23 cellular contexts compared by ENCODE assay signal in the genomic region with DNA sequence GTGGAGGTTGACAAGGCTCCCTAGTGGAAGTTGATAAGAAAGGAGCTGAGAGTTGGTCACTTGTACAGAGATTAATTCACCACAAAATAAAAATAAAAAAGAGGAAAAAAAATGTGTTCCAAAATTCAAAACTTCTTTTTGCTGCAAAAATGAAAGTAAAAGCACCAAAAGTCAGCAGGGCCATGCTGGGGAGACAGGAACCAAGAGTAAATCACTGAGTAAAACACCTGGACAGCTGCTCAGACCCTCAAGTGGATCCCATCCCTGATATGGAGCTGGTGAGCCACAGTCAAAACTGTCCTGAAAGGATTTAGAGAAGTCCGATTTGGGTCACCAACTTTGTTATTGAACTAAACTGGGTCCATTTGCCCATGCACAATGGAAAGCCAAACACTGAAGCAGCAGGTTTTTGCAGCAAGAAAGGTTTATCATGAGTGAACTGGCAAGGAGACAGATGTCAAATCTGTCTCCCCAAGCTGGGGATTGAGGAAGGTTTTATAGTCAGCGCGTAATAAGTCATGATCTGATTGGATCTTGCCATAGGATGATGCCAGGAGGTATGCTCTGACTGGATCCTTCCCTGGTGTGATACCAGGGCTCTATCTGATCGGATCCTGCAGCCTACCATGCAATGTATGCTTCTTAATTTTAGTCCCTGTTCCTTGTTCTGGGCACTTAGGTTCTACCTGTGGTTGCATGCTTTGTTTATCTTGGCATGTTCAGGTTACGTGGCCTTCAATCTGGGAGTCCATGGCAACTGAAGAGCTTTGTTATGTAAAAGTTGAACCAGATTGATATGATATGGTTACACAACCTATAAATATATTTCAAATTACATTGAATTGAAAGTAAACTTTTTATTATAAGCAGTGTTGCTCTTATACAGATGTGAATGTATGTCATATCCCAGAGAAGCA.
DNase-seq lines count a peak whose midpoint lies in the region; ATAC-seq and TF ChIP-seq lines count a peak whose summit lies in the region.
"Had no signal": no experiment of that assay in that cellular context is flagged by ENCODE, and none has a peak within 500 bp of the region (broad histone marks: within the 10 kb centered on the region; RNA-seq: fewer than 3 reads in every experiment).

No MANE protein-coding gene starts in this region.

- H3K36me3 ChIP-seq in mammary epithelial cell (ENCODE audit: insufficient read depth, low read length) (no peaks in the 10 kb centered on the region), left lung (no peaks in the 10 kb centered on the region)
- H3K36me3 ChIP-seq: left ventricle myocardium inferior had no signal

- no peak overlapping the region for H3K9ac ChIP-seq in mammary epithelial cell (ENCODE audit: insufficient read depth, low read length)

- no peaks in the 10 kb centered on the region for H3K79me2 ChIP-seq in mammary epithelial cell (ENCODE audit: insufficient read depth, low read length)

- in situ Hi-C loops in mammary epithelial cell (cut with MboI; ENCODE audit: low sequenced_read_pairs in 2 of 2), result no loop called here

- peak overlapping the region; percentile 25 for H3K27ac Mint-ChIP-seq in MCF 10A (ENCODE audit: low read depth, unreplicated experiment)
- H3K27ac Mint-ChIP-seq: naive B cell had no signal

- DNase-seq in MCF 10A (ENCODE audit: unreplicated experiment), result peak; percentile 11
- DNase-seq in mammary epithelial cell, result no peak
- no peak for DNase-seq in HK-2 (ENCODE audit: unreplicated experiment)
- no peak for DNase-seq in left lung
- DNase-seq: activated CD4-positive, alpha-beta T cell treated with anti-CD3 and anti-CD28 coated beads, Interleukin-2, amount 50 U/mL, for 1 hour; activated naive CD4-positive, alpha-beta T cell treated with anti-CD3 and anti-CD28 coated beads, Interleukin-2, amount 50 U/mL, for 16 hours; amygdala; cortex of kidney; Karpas-422; left ventricle myocardium inferior; naive B cell; NCI-H1105; NCI-H2081 treated with DMSO at 0.1 percent for 48 hours; NCI-H69; occipital lobe; small intestine; stimulated activated CD4-positive, alpha-beta T cell treated with anti-CD3 and anti-CD28 coated beads, Interleukin-2, amount 100 ng/mL, for 24 hours; substantia nigra; T-helper 9 cell had no signal

- POLR2A ChIA-PET in MCF 10A (lab: Yijun Ruan, JAX), result no interaction called here

- ATAC-seq in HG03432 (IDR thresholded peaks at IDR 0.05; ENCODE audit: unreplicated experiment), result peak; percentile 53
- no peak for ATAC-seq in GM19023 (IDR thresholded peaks at IDR 0.05; ENCODE audit: unreplicated experiment)
- ATAC-seq in left lung, result no peak
- ATAC-seq: Right ventricle myocardium inferior had no signal

- dilution Hi-C loops in mammary epithelial cell (cut with HindIII; ENCODE audit: low sequenced_read_pairs), result no loop called here

- H3K36me3 Mint-ChIP-seq in MCF 10A (ENCODE audit: insufficient read depth, unreplicated experiment), result no peaks in the 10 kb centered on the region
- H3K36me3 Mint-ChIP-seq: naive B cell had no signal

- BruUV-seq in MCF 10A (replicated peaks; lab: Mats Ljungman, UMichigan) (no TSS peak), mammary epithelial cell (replicated peaks; lab: Mats Ljungman, UMichigan) (no TSS peak)

- intact Hi-C loops in MCF 10A (cut with micrococcal nuclease) (no loop called here), mammary epithelial cell (cut with micrococcal nuclease) (no loop called here), left lung (cut with DNase I) (no loop called here)

- no peaks in the 10 kb centered on the region for H3K9me3 ChIP-seq in mammary epithelial cell (replicated peaks; ENCODE audit: insufficient read depth, low read length)
- no peaks in the 10 kb centered on the region for H3K9me3 ChIP-seq in left lung
- H3K9me3 ChIP-seq: left ventricle myocardium inferior had no signal

- no peak overlapping the region for H3K4me3 Mint-ChIP-seq in MCF 10A (ENCODE audit: unreplicated experiment)
- H3K4me3 Mint-ChIP-seq: naive B cell had no signal

- no peaks in the 10 kb centered on the region for H3K27me3 ChIP-seq in mammary epithelial cell (ENCODE audit: insufficient read depth, low read length)
- H3K27me3 ChIP-seq in left lung, result no peaks in the 10 kb centered on the region

- H3K4me3 ChIP-seq in mammary epithelial cell (replicated peaks in 1 of 3; ENCODE audit: insufficient read depth in 1 of 3, low read depth in 2 of 3, low read length in 3 of 3) (no peak overlapping the region), left lung (no peak overlapping the region)
- H3K4me3 ChIP-seq: left ventricle myocardium inferior had no signal

- CTCF ChIA-PET in MCF 10A (lab: Yijun Ruan, JAX) (no interaction called here), mammary epithelial cell (lab: Charles Lee; ENCODE audit: low non-redundant PET) (no interaction called here)

- H3K27ac ChIP-seq in mammary epithelial cell (ENCODE audit: insufficient read depth, low read depth, low read length) (no peak overlapping the region), VCaP (peak overlapping the region; percentile 56; the same call in 1 of the 2 replicates), left lung (no peak overlapping the region)
- H3K27ac ChIP-seq: left ventricle myocardium inferior had no signal

- no peaks in the 10 kb centered on the region for H3K9me3 Mint-ChIP-seq in MCF 10A (ENCODE audit: unreplicated experiment)
- H3K9me3 Mint-ChIP-seq: naive B cell had no signal

- TF ChIP-seq CTCF in MCF 10A (IDR thresholded peaks at IDR 0.05; ENCODE audit: unreplicated experiment) (no peak), mammary epithelial cell (conservative IDR thresholded peaks at IDR 0.05 in 1 of 2, IDR thresholded peaks at IDR 0.05 in 1 of 2; ENCODE audit: extremely low read depth in 1 of 2, insufficient read depth in 1 of 2, low read depth in 1 of 2, low read length in 2 of 2) (no peak), VCaP (conservative IDR thresholded peaks at IDR 0.05) (no peak), left lung (IDR thresholded peaks at IDR 0.05) (no peak)

- H3K4me1 Mint-ChIP-seq in MCF 10A (ENCODE audit: insufficient read depth, unreplicated experiment), result peaks cover 11% of the 10 kb centered on the region
- H3K4me1 Mint-ChIP-seq: naive B cell had no signal

- WGBS in mammary epithelial cell (ENCODE audit: low coverage, missing lambda C conversion rate), result 77% methylated on average over 5 of the region's 5 CpGs

- H4K20me1 ChIP-seq in mammary epithelial cell (ENCODE audit: insufficient read depth, low read length), result no peaks in the 10 kb centered on the region

- no peaks in the 10 kb centered on the region for H3K27me3 Mint-ChIP-seq in MCF 10A (ENCODE audit: insufficient read depth, unreplicated experiment)

- H3K4me2 ChIP-seq in mammary epithelial cell (ENCODE audit: insufficient read depth, low read depth, low read length), result no peak overlapping the region

- H2AFZ ChIP-seq in mammary epithelial cell (ENCODE audit: low read depth, low read length), result no peak overlapping the region

- H3K4me1 ChIP-seq in mammary epithelial cell (ENCODE audit: insufficient read depth, low read length) (no peaks in the 10 kb centered on the region), left lung (no peaks in the 10 kb centered on the region)
- H3K4me1 ChIP-seq: left ventricle myocardium inferior had no signal
